ENCODE assay signal across 9 cellular contexts in the genomic region with DNA sequence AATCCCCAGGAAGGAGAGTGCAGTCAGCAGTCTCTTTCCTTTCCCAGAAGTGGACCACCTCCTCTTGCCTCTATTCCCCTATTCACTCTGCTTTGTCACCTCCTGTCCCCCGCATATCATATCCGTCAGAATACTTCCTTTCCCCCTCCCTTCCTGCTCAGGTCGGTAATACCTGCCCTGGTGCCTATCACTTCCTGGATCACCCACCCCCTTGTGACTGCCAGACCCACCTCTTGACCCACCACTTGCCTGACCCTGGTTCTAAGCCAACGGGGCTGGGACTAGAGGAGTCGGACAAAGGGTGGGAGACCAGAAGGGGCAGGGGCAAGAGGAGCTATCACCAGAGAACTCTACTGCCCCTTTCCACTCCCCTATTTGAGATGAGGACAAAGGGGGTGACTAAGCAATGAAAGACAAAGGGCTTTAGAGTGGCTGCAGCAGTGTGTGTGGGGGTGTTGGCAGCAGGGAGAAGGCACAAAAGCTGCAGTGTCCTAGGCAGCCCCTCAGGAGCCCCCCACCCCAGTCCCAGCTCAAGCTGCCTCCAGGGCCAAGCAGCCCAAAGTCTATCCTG. TPM values are rescaled to one million over a fixed set of nuclear protein-coding genes. Genes with fewer than 3 reads are reported as not detected.
DNase-seq lines count a peak whose midpoint lies in the region; ATAC-seq, FAIRE-seq and TF ChIP-seq lines count a peak whose summit lies in the region.
"Had no signal": no experiment of that assay in that cellular context is flagged by ENCODE, and none has a peak within 500 bp of the region (broad histone marks: within the 10 kb centered on the region; RNA-seq: fewer than 3 reads in every experiment).

No MANE protein-coding gene starts in this region.

- TF ChIP-seq POLR2A in gastroesophageal sphincter (IDR thresholded peaks at IDR 0.05) (no peak), ovary (IDR thresholded peaks at IDR 0.05) (no peak)

- peak overlapping the region; percentile 88; the same call in 1 of the 2 replicates for H3K27ac ChIP-seq in C4-2B
- peak overlapping the region; percentile 92; the same call in 1 of the 2 replicates for H3K27ac ChIP-seq in VCaP
- peak overlapping the region; percentile 94 to 97 (median 96) for H3K27ac ChIP-seq in gastroesophageal sphincter
- H3K27ac ChIP-seq in ovary: peak overlapping the region; percentile 96

- H3K4me3 ChIP-seq in gastroesophageal sphincter (peak overlapping the region in 1 of 2 donors; percentile 81), ovary (no peak overlapping the region)

- DNase-seq in ovary (peak in 3 of 5 donors; percentile 60 to 61 (median 60)), RCC 7860 (ENCODE audit: low spot score) (no peak), mucosa of gallbladder (ENCODE audit: low spot score) (no peak)

- no peak for FAIRE-seq in RCC 7860 (lab: Jason Lieb, UNC)
- FAIRE-seq: G401.6 had no signal

- WGBS in gastroesophageal sphincter (ENCODE audit: low coverage in 1 of 2), 2 donors: 53 to 67% methylated on average over 2 to 3 of the region's 5 CpGs
- WGBS in ovary, 3 donors: 56 to 64% (median 61%) methylated on average over 5 of the region's 5 CpGs

- H3K36me3 ChIP-seq in gastroesophageal sphincter (peaks cover 0 to 17% of the 10 kb centered on the region in 2 donors), ovary (no peaks in the 10 kb centered on the region)

- ATAC-seq in gastroesophageal sphincter (no peak), GM19397 (IDR thresholded peaks at IDR 0.05; ENCODE audit: unreplicated experiment) (no peak), GM18511 (IDR thresholded peaks at IDR 0.05; ENCODE audit: unreplicated experiment) (no peak)

- intact Hi-C loops in ovary (cut with DNase I): no loop called here

- peaks cover 0 to 92% (median 49%) of the 10 kb centered on the region in 3 donors for H3K4me1 ChIP-seq in gastroesophageal sphincter
- H3K4me1 ChIP-seq in ovary (ENCODE audit: insufficient read depth): peaks cover 44% of the 10 kb centered on the region

- TF ChIP-seq CTCF in C4-2B (conservative IDR thresholded peaks at IDR 0.05): no peak
- TF ChIP-seq CTCF in VCaP (conservative IDR thresholded peaks at IDR 0.05): no peak
- TF ChIP-seq CTCF in gastroesophageal sphincter (IDR thresholded peaks at IDR 0.05): no peak
- TF ChIP-seq CTCF in ovary (IDR thresholded peaks at IDR 0.05): no peak

- H3K27me3 ChIP-seq in gastroesophageal sphincter (no peaks in the 10 kb centered on the region), ovary (no peaks in the 10 kb centered on the region)

- TF ChIP-seq EP300 in gastroesophageal sphincter (IDR thresholded peaks at IDR 0.05) (no peak), ovary (IDR thresholded peaks at IDR 0.05) (no peak)

- H3K9me3 ChIP-seq in gastroesophageal sphincter (no peaks in the 10 kb centered on the region), ovary (no peaks in the 10 kb centered on the region)

RNA-seq across cellular contexts. Expression of a gene that starts 1.7 kb away (rescaled TPM):
- total RNA-seq in gastroesophageal sphincter (10 to 100 TPM in 1 of 4 donors, 1 to 10 TPM in 3; 3.7 to 60.6 (median 6.7) TPM), ovary (100 to 1,000 TPM in 4 of 7 donors, 10 to 100 TPM in 3; 40.7 to 437 (median 103) TPM), mucosa of gallbladder (7.3 TPM)
- polyA plus RNA-seq in ovary: 10 to 100 TPM in 1 of 2 donors, under 1 TPM in 1; 0.90 to 19.4 TPM

RNA-seq across cellular contexts. Expression of a gene that starts 1.7 kb away (rescaled TPM):
- total RNA-seq in gastroesophageal sphincter (100 to 1,000 TPM in 2 of 4 donors, 10 to 100 TPM in 2; 93.4 to 121 (median 100) TPM), ovary (100 to 1,000 TPM in 4 of 7 donors, 10 to 100 TPM in 3; 90.7 to 137 (median 105) TPM), mucosa of gallbladder (82.5 TPM)
- polyA plus RNA-seq in ovary: 100 to 1,000 TPM in 1 of 2 donors, 10 to 100 TPM in 1; 76.2 to 140 TPM

RNA-seq across cellular contexts. Expression of a gene that starts 14.6 kb away (rescaled TPM):
- total RNA-seq in gastroesophageal sphincter (10 to 100 TPM in 3 of 4 donors, 1 to 10 TPM in 1; 6.4 to 74.6 (median 52.0) TPM), ovary (10 to 100 TPM in 4 of 7 donors, 1 to 10 TPM in 3; 7.1 to 38.0 (median 19.3) TPM), mucosa of gallbladder (31.5 TPM)
- polyA plus RNA-seq in ovary: 100 to 1,000 TPM in 1 of 2 donors, 10 to 100 TPM in 1; 38.3 to 270 TPM

RNA-seq across cellular contexts. Expression of a gene that starts 22.9 kb away (rescaled TPM):
- total RNA-seq in gastroesophageal sphincter: not detected
- 1 to 10 TPM in 1 of 7 donors, under 1 TPM in 1, not detected in 5; 0.85 to 4.3 TPM for total RNA-seq in ovary
- polyA plus RNA-seq in ovary: not detected
- total RNA-seq in mucosa of gallbladder: 5.1 TPM

RNA-seq across cellular contexts. Expression of a gene that starts 23.2 kb away (rescaled TPM):
- 10 to 100 TPM; 14.8 to 26.4 (median 19.5) TPM for total RNA-seq in gastroesophageal sphincter
- 10 to 100 TPM; 23.1 to 40.6 (median 28.8) TPM for total RNA-seq in ovary
- 10 to 100 TPM; 24.2 to 44.0 TPM for polyA plus RNA-seq in ovary
- total RNA-seq in mucosa of gallbladder: 36.4 TPM

Comparison
In these comparisons a context has a peak if more than half of its experiments do, and no peak if none do; other contexts are left out.
1. DNase-seq: peak in ovary (3 of 5); none in RCC 7860 (single experiment) and mucosa of gallbladder (single experiment).
2. Peak in every context shown above with its lines, with median percentiles within 50 percentile points of each other: H3K27ac ChIP-seq.